ENCODE assay signal across 11 cellular contexts in genomic region chr19:53555352-53555751, GRCh38. TPM values are rescaled to one million over a fixed set of nuclear protein-coding genes. Genes with fewer than 3 reads are reported as not detected.
DNase-seq lines count a peak whose midpoint lies in the region; ATAC-seq, FAIRE-seq and TF ChIP-seq lines count a peak whose summit lies in the region.
"Had no signal": no experiment of that assay in that cellular context is flagged by ENCODE, and none has a peak within 500 bp of the region (broad histone marks: within the 10 kb centered on the region; RNA-seq: fewer than 3 reads in every experiment).

No MANE protein-coding gene starts in this region.

- H3K27me3 ChIP-seq in ascending aorta (no peaks in the 10 kb centered on the region), lung (ENCODE audit: control insufficient read depth, insufficient read depth) (no peaks in the 10 kb centered on the region), tibial nerve (no peaks in the 10 kb centered on the region)

- H3K4me3 ChIP-seq in ascending aorta (peak overlapping the region; percentile 54 to 74), lung (no peak overlapping the region), tibial nerve (peak overlapping the region; percentile 57 to 59 (median 58))

- no peak for DNase-seq in activated T-cell treated with anti-CD3 and anti-CD28 coated beads, Interleukin-2, amount 50 U/mL, for 72 hours
- DNase-seq in activated T-cell treated with anti-CD3 and anti-CD28 coated beads, Interleukin-2, amount 50 U/mL, for 48 hours, result no peak
- DNase-seq in ascending aorta (ENCODE audit: low spot score in 2 of 2) (no peak), lung (ENCODE audit: low spot score) (peak; percentile 28), tibial nerve (ENCODE audit: low spot score in 2 of 2) (no peak), ureter (ENCODE audit: low spot score) (no peak), D721Med (ENCODE audit: insufficient read length, low spot score) (no peak), dermis blood vessel endothelial cell (no peak)
- DNase-seq: activated CD8-positive, alpha-beta memory T cell treated with anti-CD3 and anti-CD28 coated beads, Interleukin-2, amount 50 U/mL, for 4 hours; AML-193; GOT3 had no signal

- no peak for ATAC-seq in activated T-cell treated with anti-CD3 and anti-CD28 coated beads, Interleukin-2, amount 50 U/mL, for 72 hours (replicated peaks in 1 of 2)
- no peak for ATAC-seq in lung (ENCODE audit: insufficient read depth, low FRiP score)

- 68 to 85% methylated on average over 13 of the region's 13 CpGs for WGBS in lung, 2 donors
- WGBS in tibial nerve, 2 donors, result 86 to 95% methylated on average over 13 of the region's 13 CpGs

- peak overlapping the region; percentile 99 for H3K27ac Mint-ChIP-seq in activated T-cell treated with anti-CD3 and anti-CD28 coated beads, Interleukin-2, amount 50 U/mL, for 72 hours

- H3K36me3 ChIP-seq in ascending aorta (peaks cover 3 to 18% of the 10 kb centered on the region in 2 donors), lung (ENCODE audit: control insufficient read depth in 2 of 2, insufficient read depth in 2 of 2, low read length in 2 of 2) (peaks cover 3% of the 10 kb centered on the region in 2 donors), tibial nerve (peaks cover 0 to 18% (median 2%) of the 10 kb centered on the region in 3 donors)

- H3K36me3 Mint-ChIP-seq in activated T-cell treated with anti-CD3 and anti-CD28 coated beads, Interleukin-2, amount 50 U/mL, for 72 hours (ENCODE audit: insufficient read depth in 2 of 2), result peaks cover 27 to 42% of the 10 kb centered on the region in 2 donors

- TF ChIP-seq CTCF in ascending aorta (IDR thresholded peaks at IDR 0.05), result no peak
- no peak for TF ChIP-seq CTCF in lung (IDR thresholded peaks at IDR 0.05; ENCODE audit: control extremely low read depth, extremely low read depth)
- no peak for TF ChIP-seq CTCF in tibial nerve (IDR thresholded peaks at IDR 0.05)
- TF ChIP-seq CTCF in D721Med (IDR thresholded peaks at IDR 0.05; ENCODE audit: insufficient read depth, missing control alignments), result no peak

- H3K9me3 ChIP-seq in ascending aorta (no peaks in the 10 kb centered on the region), lung (ENCODE audit: control insufficient read depth in 2 of 2, insufficient read depth in 1 of 2, low read length in 1 of 2) (peaks cover 0 to 6% of the 10 kb centered on the region in 2 donors), tibial nerve (no peaks in the 10 kb centered on the region)

- no peaks in the 10 kb centered on the region for H3K27me3 Mint-ChIP-seq in activated T-cell treated with anti-CD3 and anti-CD28 coated beads, Interleukin-2, amount 50 U/mL, for 72 hours (ENCODE audit: low read depth)

- TF ChIP-seq EP300 in tibial nerve (IDR thresholded peaks at IDR 0.05), result no peak

- intact Hi-C loops in ascending aorta (cut with DNase I), result no loop called here

- peaks cover 7 to 8% of the 10 kb centered on the region in 2 donors for H3K9me3 Mint-ChIP-seq in activated T-cell treated with anti-CD3 and anti-CD28 coated beads, Interleukin-2, amount 50 U/mL, for 72 hours

- FAIRE-seq in D721Med (lab: Jason Lieb, UNC), result no peak

- H3K4me1 ChIP-seq in ascending aorta, result peaks cover 0 to 8% of the 10 kb centered on the region in 2 donors
- H3K4me1 ChIP-seq in lung (ENCODE audit: control insufficient read depth in 2 of 2, insufficient read depth in 2 of 2, low read length in 2 of 2), result peaks cover 0 to 1% of the 10 kb centered on the region in 2 donors
- H3K4me1 ChIP-seq in tibial nerve, result peaks cover 0 to 11% (median 4%) of the 10 kb centered on the region in 4 donors

- peaks cover 18% of the 10 kb centered on the region for H3K4me1 Mint-ChIP-seq in activated T-cell treated with anti-CD3 and anti-CD28 coated beads, Interleukin-2, amount 50 U/mL, for 72 hours (ENCODE audit: low read depth)

- H3K27ac ChIP-seq in ascending aorta (peak overlapping the region; percentile 92), lung (ENCODE audit: low read depth in 1 of 2, low read length in 1 of 2) (peak overlapping the region in 1 of 2 donors; percentile 23), tibial nerve (peak overlapping the region; percentile 84 to 89 (median 88))

- TF ChIP-seq POLR2A in tibial nerve (IDR thresholded peaks at IDR 0.05), result no peak

- H3K4me3 Mint-ChIP-seq in activated T-cell treated with anti-CD3 and anti-CD28 coated beads, Interleukin-2, amount 50 U/mL, for 72 hours, result peak overlapping the region; percentile 91 to 97

RNA-seq across cellular contexts. Expression of gene ZNF331, which starts 17.4 kb away (rescaled TPM):
- total RNA-seq in activated T-cell treated with anti-CD3 and anti-CD28 coated beads, Interleukin-2, amount 50 U/mL, for 72 hours, result 10 to 100 TPM; 63.7 to 71.4 TPM
- total RNA-seq in ascending aorta, result 34.5 TPM
- total RNA-seq in lung, result 10 to 100 TPM; 21.2 to 27.9 TPM
- polyA plus RNA-seq in lung, result 10 to 100 TPM; 12.7 to 24.5 TPM
- 10 to 100 TPM; 27.3 to 46.8 (median 32.9) TPM for total RNA-seq in tibial nerve
- 23.9 TPM for total RNA-seq in ureter
- 9.0 and 14.3 TPM in 2 replicates for total RNA-seq in dermis blood vessel endothelial cell
